28 cellular contexts compared by ENCODE assay signal in genomic region chr5:64864171-64864570, GRCh38.
"Had no signal": no experiment of that assay in that cellular context is flagged by ENCODE, and none has a peak within 500 bp of the region (broad histone marks: within the 10 kb centered on the region; RNA-seq: fewer than 3 reads in every experiment).

No MANE protein-coding gene starts in this region.

- H3K36me3 Mint-ChIP-seq: stimulated activated effector memory CD8-positive, alpha-beta T cell treated with anti-CD3 and anti-CD28 coated beads, Interleukin-12 subunit alpha, Interleukin-12 subunit beta, amount 100 ng/mL, for 72 hours had no signal

- H3K4me1 ChIP-seq: suprapubic skin, testis, transverse colon, upper lobe of right lung, uterus, vagina had no signal

- H3K27ac Mint-ChIP-seq: stimulated activated effector memory CD8-positive, alpha-beta T cell treated with anti-CD3 and anti-CD28 coated beads, Interleukin-12 subunit alpha, Interleukin-12 subunit beta, amount 100 ng/mL, for 72 hours; stimulated activated memory B cell treated with anti-CD40 and anti-IgM and Interleukin-4, amounts not matched to agents 10 μg/mL and 1 μg/mL and 100 μg/mL, for 72 hours; stimulated activated naive B cell treated with anti-CD40 and anti-IgM and Interleukin-4, amounts not matched to agents 10 μg/mL and 1 μg/mL and 100 μg/mL, for 72 hours; stimulated activated naive CD8-positive, alpha-beta T cell treated with anti-CD3 and anti-CD28 coated beads, Interleukin-15, amount 100 ng/mL, for 72 hours; stimulated activated naive CD8-positive, alpha-beta T cell treated with anti-CD3 and anti-CD28 coated beads, Interleukin-15, Interleukin-2, amounts not matched to agents 100 ng/mL and 50 ng/mL, for 24 hours; type B pancreatic cell had no signal

- FAIRE-seq: urothelium cell line had no signal

- H3K9me3 Mint-ChIP-seq: stimulated activated effector memory CD8-positive, alpha-beta T cell treated with anti-CD3 and anti-CD28 coated beads, Interleukin-12 subunit alpha, Interleukin-12 subunit beta, amount 100 ng/mL, for 72 hours; stimulated activated memory B cell treated with anti-CD40 and anti-IgM and Interleukin-4, amounts not matched to agents 10 μg/mL and 1 μg/mL and 100 μg/mL, for 72 hours; stimulated activated naive B cell treated with anti-CD40 and anti-IgM and Interleukin-4, amounts not matched to agents 10 μg/mL and 1 μg/mL and 100 μg/mL, for 72 hours; stimulated activated naive CD8-positive, alpha-beta T cell treated with anti-CD3 and anti-CD28 coated beads, Interleukin-15, amount 100 ng/mL, for 72 hours; stimulated activated naive CD8-positive, alpha-beta T cell treated with anti-CD3 and anti-CD28 coated beads, Interleukin-15, Interleukin-2, amounts not matched to agents 100 ng/mL and 50 ng/mL, for 24 hours; type B pancreatic cell had no signal

- H3K27ac ChIP-seq: stomach, suprapubic skin, testis, thoracic aorta, tibial artery, tibial nerve, transverse colon, upper lobe of left lung, upper lobe of right lung, uterus, vagina had no signal

- H3K4me3 Mint-ChIP-seq: stimulated activated effector memory CD8-positive, alpha-beta T cell treated with anti-CD3 and anti-CD28 coated beads, Interleukin-12 subunit alpha, Interleukin-12 subunit beta, amount 100 ng/mL, for 72 hours; stimulated activated memory B cell treated with anti-CD40 and anti-IgM and Interleukin-4, amounts not matched to agents 10 μg/mL and 1 μg/mL and 100 μg/mL, for 72 hours; stimulated activated naive B cell treated with anti-CD40 and anti-IgM and Interleukin-4, amounts not matched to agents 10 μg/mL and 1 μg/mL and 100 μg/mL, for 72 hours; stimulated activated naive CD8-positive, alpha-beta T cell treated with anti-CD3 and anti-CD28 coated beads, Interleukin-15, amount 100 ng/mL, for 72 hours; stimulated activated naive CD8-positive, alpha-beta T cell treated with anti-CD3 and anti-CD28 coated beads, Interleukin-15, Interleukin-2, amounts not matched to agents 100 ng/mL and 50 ng/mL, for 24 hours; type B pancreatic cell had no signal

- H3K27me3 Mint-ChIP-seq: stimulated activated memory B cell treated with anti-CD40 and anti-IgM and Interleukin-4, amounts not matched to agents 10 μg/mL and 1 μg/mL and 100 μg/mL, for 72 hours; stimulated activated naive B cell treated with anti-CD40 and anti-IgM and Interleukin-4, amounts not matched to agents 10 μg/mL and 1 μg/mL and 100 μg/mL, for 72 hours; stimulated activated naive CD8-positive, alpha-beta T cell treated with anti-CD3 and anti-CD28 coated beads, Interleukin-15, amount 100 ng/mL, for 72 hours; stimulated activated naive CD8-positive, alpha-beta T cell treated with anti-CD3 and anti-CD28 coated beads, Interleukin-15, Interleukin-2, amounts not matched to agents 100 ng/mL and 50 ng/mL, for 24 hours; type B pancreatic cell had no signal

- H3K4me1 Mint-ChIP-seq: stimulated activated effector memory CD8-positive, alpha-beta T cell treated with anti-CD3 and anti-CD28 coated beads, Interleukin-12 subunit alpha, Interleukin-12 subunit beta, amount 100 ng/mL, for 72 hours; stimulated activated memory B cell treated with anti-CD40 and anti-IgM and Interleukin-4, amounts not matched to agents 10 μg/mL and 1 μg/mL and 100 μg/mL, for 72 hours; stimulated activated naive B cell treated with anti-CD40 and anti-IgM and Interleukin-4, amounts not matched to agents 10 μg/mL and 1 μg/mL and 100 μg/mL, for 72 hours; stimulated activated naive CD8-positive, alpha-beta T cell treated with anti-CD3 and anti-CD28 coated beads, Interleukin-15, amount 100 ng/mL, for 72 hours had no signal

- H3K9me3 ChIP-seq: stomach, suprapubic skin, testis, thoracic aorta, tibial artery, tibial nerve, transverse colon, upper lobe of left lung, upper lobe of right lung, uterus, vagina had no signal

- H3K4me3 ChIP-seq: stomach, suprapubic skin, testis, thoracic aorta, tibial artery, tibial nerve, transverse colon, upper lobe of left lung, upper lobe of right lung, uterus, vagina had no signal

- H3K36me3 ChIP-seq: stomach, thoracic aorta, transverse colon, upper lobe of left lung, upper lobe of right lung, uterus, vagina had no signal

- H3K27me3 ChIP-seq: stomach, suprapubic skin, testis, tibial artery, tibial nerve, transverse colon, upper lobe of left lung, upper lobe of right lung, uterus, vagina had no signal

- DNase-seq: stimulated activated CD4-positive, alpha-beta T cell treated with anti-CD3 and anti-CD28 coated beads, Interleukin-2, amount 100 ng/mL, for 48 hours; stimulated activated CD4-positive, alpha-beta T cell treated with anti-CD3 and anti-CD28 coated beads, Interleukin-4, amount 100 ng/mL, for 1 hour; stimulated activated CD4-positive, alpha-beta T cell treated with anti-CD3 and anti-CD28 coated beads, Interleukin-4, amount 100 ng/mL, for 24 hours; stimulated activated CD4-positive, alpha-beta T cell treated with anti-CD3 and anti-CD28 coated beads, Interleukin-4, amount 100 ng/mL, for 4 hours; stimulated activated CD8-positive, alpha-beta memory T cell treated with anti-CD3 and anti-CD28 coated beads, Interleukin-4, amount 100 ng/mL, for 48 hours; stimulated activated naive B cell treated with anti-CD40 and anti-IgM and Interleukin-4, amounts not matched to agents 10 μg/mL and 1 μg/mL and 100 μg/mL, for 72 hours; stimulated activated naive CD4-positive, alpha-beta T cell; stimulated activated naive CD4-positive, alpha-beta T cell treated with Interleukin-2 at 50 U/mL for 16 hours; stimulated activated naive CD8-positive, alpha-beta T cell treated with anti-CD3 and anti-CD28 coated beads, Interleukin-15, amount 100 ng/mL, for 72 hours; stimulated activated naive CD8-positive, alpha-beta T cell treated with anti-CD3 and anti-CD28 coated beads, Interleukin-15, Interleukin-2, amounts not matched to agents 100 U/mL and 50 U/mL, for 24 hours; stomach; substantia nigra; testis; tibial artery; transverse colon; trophoblast cell; upper lobe of left lung; upper lobe of right lung; uterus had no signal
